ENCODE assay signal across 8 cellular contexts in genomic region chr2:153477641-153478288, GRCh38. TPM values are rescaled to one million over a fixed set of nuclear protein-coding genes. Genes with fewer than 3 reads are reported as not detected.
DNase-seq lines count a peak whose midpoint lies in the region; ATAC-seq and TF ChIP-seq lines count a peak whose summit lies in the region.

No MANE protein-coding gene starts in this region.

- H3K4me3 ChIP-seq in adrenal gland (peak overlapping the region in 3 of 4 donors; percentile 1 to 74 (median 57)), lower lobe of right lung (peak overlapping the region; percentile 58), transverse colon (peak overlapping the region; percentile 36 to 54 (median 48))

- no peak for ATAC-seq in activated T-cell treated with anti-CD3 and anti-CD28 coated beads, Interleukin-2, amount 50 U/mL, for 4 hours
- ATAC-seq in lower lobe of right lung = peak; percentile 20 to 30
- no peak for ATAC-seq in HG02870 (IDR thresholded peaks at IDR 0.05; ENCODE audit: unreplicated experiment)
- no peak for ATAC-seq in esophagus mucosa

- no peaks in the 10 kb centered on the region for H3K36me3 Mint-ChIP-seq in activated T-cell treated with anti-CD3 and anti-CD28 coated beads, Interleukin-2, amount 50 U/mL, for 4 hours (ENCODE audit: insufficient read depth)

- H3K27me3 ChIP-seq in adrenal gland (no peaks in the 10 kb centered on the region), lower lobe of right lung (ENCODE audit: low read depth) (peaks cover 53% of the 10 kb centered on the region), transverse colon (peaks cover 70% of the 10 kb centered on the region)

- H3K9me3 Mint-ChIP-seq in activated T-cell treated with anti-CD3 and anti-CD28 coated beads, Interleukin-2, amount 50 U/mL, for 4 hours = no peaks in the 10 kb centered on the region

- H3K27ac ChIP-seq in adrenal gland (peak overlapping the region in 3 of 5 donors; percentile 69 to 87 (median 82)), lower lobe of right lung (no peak overlapping the region), transverse colon (peak overlapping the region in 3 of 4 donors; percentile 51 to 79 (median 59))

- H3K4me3 Mint-ChIP-seq in activated T-cell treated with anti-CD3 and anti-CD28 coated beads, Interleukin-2, amount 50 U/mL, for 4 hours = peak overlapping the region; percentile 72

- peak in 1 of 2 donors; percentile 15 for TF ChIP-seq POLR2A in adrenal gland (IDR thresholded peaks at IDR 0.05)
- no peak for TF ChIP-seq POLR2A in transverse colon (IDR thresholded peaks at IDR 0.05)

- H3K27me3 Mint-ChIP-seq in activated T-cell treated with anti-CD3 and anti-CD28 coated beads, Interleukin-2, amount 50 U/mL, for 4 hours (ENCODE audit: low read depth) = peaks cover 44% of the 10 kb centered on the region

- no peak for TF ChIP-seq CTCF in adrenal gland (IDR thresholded peaks at IDR 0.05)
- no peak for TF ChIP-seq CTCF in lower lobe of right lung (IDR thresholded peaks at IDR 0.05)
- TF ChIP-seq CTCF in transverse colon (IDR thresholded peaks at IDR 0.05) = no peak

- H3K9me3 ChIP-seq in adrenal gland (replicated peaks in 1 of 3) (no peaks in the 10 kb centered on the region), lower lobe of right lung (no peaks in the 10 kb centered on the region), transverse colon (no peaks in the 10 kb centered on the region)

- DNase-seq in activated T-cell treated with anti-CD3 and anti-CD28 coated beads, Interleukin-2, amount 50 U/mL, for 4 hours = no peak
- DNase-seq in activated T-cell treated with anti-CD3 and anti-CD28 coated beads for 4 hours = no peak
- peak in 6 of 7 donors; percentile 25 to 45 (median 32) for DNase-seq in adrenal gland
- no peak for DNase-seq in lower lobe of right lung
- DNase-seq in transverse colon = no peak
- no peak for DNase-seq in germinal center (ENCODE audit: low spot score)

- intact Hi-C loops in adrenal gland (cut with DNase I) = loop anchor here in 1 of 2 donors (10.0 kb wide), 1 partner anchor 313 kb away; no protein-coding TSS in a partner anchor
- intact Hi-C loops in lower lobe of right lung (cut with DNase I) = no loop called here
- intact Hi-C loops in transverse colon (cut with DNase I; ENCODE audit: low total_unique reads) = no loop called here

- H3K4me1 ChIP-seq in adrenal gland (replicated peaks in 1 of 2) (peaks cover 0 to 31% of the 10 kb centered on the region in 2 donors), lower lobe of right lung (peaks cover 27% of the 10 kb centered on the region), transverse colon (peaks cover 3 to 25% (median 19%) of the 10 kb centered on the region in 4 donors)

- WGBS in adrenal gland, 4 donors = 0 to 7% (median 6%) methylated on average over 19 to 38 of the region's 38 CpGs
- 8% methylated on average over 38 of the region's 38 CpGs; no CpG with 5 or more reads in 1 of the 2 donors for WGBS in transverse colon (ENCODE audit: low coverage in 1 of 2), 2 donors

- H3K4me1 Mint-ChIP-seq in activated T-cell treated with anti-CD3 and anti-CD28 coated beads, Interleukin-2, amount 50 U/mL, for 4 hours (ENCODE audit: low read depth) = peaks cover 24% of the 10 kb centered on the region

- in situ Hi-C loops in transverse colon (cut with MboI; ENCODE audit: low pct_ligation_motif_present in 1 of 4, low pct_unique_long_range_greater_than_20kb in 1 of 4, low sequenced_read_pairs in 3 of 4) = loop anchor here in 1 of 4 donors (25.0 kb wide), 1 partner anchor 315 kb away; no protein-coding TSS in a partner anchor

- H3K36me3 ChIP-seq in adrenal gland (replicated peaks in 1 of 2) (no peaks in the 10 kb centered on the region), lower lobe of right lung (no peaks in the 10 kb centered on the region), transverse colon (no peaks in the 10 kb centered on the region)

- no peak for TF ChIP-seq EP300 in transverse colon (IDR thresholded peaks at IDR 0.05; ENCODE audit: low read depth)

RNA-seq across cellular contexts. Expression of gene RPRM, which starts 0.8 kb away (rescaled TPM):
- total RNA-seq in activated T-cell treated with anti-CD3 and anti-CD28 coated beads, Interleukin-2, amount 50 U/mL, for 4 hours = under 1 TPM in 1 of 3 donors, not detected in 2; 0.15 TPM
- total RNA-seq in adrenal gland (10 to 100 TPM in 7 of 8 donors, 1 to 10 TPM in 1; 8.2 to 38.8 (median 14.3) TPM), lower lobe of right lung (0.27 TPM), transverse colon (1 to 10 TPM in 2 of 4 donors, not detected in 2; 2.0 to 3.2 TPM), esophagus mucosa (not detected)
- polyA plus RNA-seq in adrenal gland = 1 to 10 TPM; 1.4 to 8.1 (median 5.0) TPM

Comparison
In these comparisons a context has a peak if more than half of its experiments do, and no peak if none do; other contexts are left out.
1. ATAC-seq: peak in lower lobe of right lung (2 of 2); none in activated T-cell treated with anti-CD3 and anti-CD28 coated beads, Interleukin-2, amount 50 U/mL, for 4 hours (0 of 2), HG02870 (single experiment) and esophagus mucosa (single experiment).
2. DNase-seq: peak in adrenal gland (6 of 7); none in activated T-cell treated with anti-CD3 and anti-CD28 coated beads, Interleukin-2, amount 50 U/mL, for 4 hours (single experiment), activated T-cell treated with anti-CD3 and anti-CD28 coated beads for 4 hours (single experiment), lower lobe of right lung (single experiment), transverse colon (single experiment) and germinal center (single experiment).
3. Peak in every context shown above with its lines, with median percentiles within 50 percentile points of each other: H3K4me3 ChIP-seq.